Comparison of ENCODE assay signal across 27 cellular contexts in genomic region chr4:121666091-121666679, GRCh38. TPM values are rescaled to one million over a fixed set of nuclear protein-coding genes. Genes with fewer than 3 reads are reported as not detected.
DNase-seq lines count a peak whose midpoint lies in the region; ATAC-seq and TF ChIP-seq lines count a peak whose summit lies in the region.
"Had no signal": no experiment of that assay in that cellular context is flagged by ENCODE, and none has a peak within 500 bp of the region (broad histone marks: within the 10 kb centered on the region; RNA-seq: fewer than 3 reads in every experiment).

No MANE protein-coding gene starts in this region.

- no peak overlapping the region for H2AK9ac ChIP-seq in IMR-90 (replicated peaks; ENCODE audit: low read depth, low read length, poor library complexity)

- CTCF ChIA-PET in IMR-90 (lab: Yijun Ruan, JAX): no interaction called here

- DNase-seq in IMR-90 (no peak), endothelial cell (ENCODE audit: low spot score) (no peak), left lung (peak in 1 of 2 donors; percentile 62), NCI-H2171 (lab: John Stamatoyannopoulos, UW) (no peak), DMS79 (lab: John Stamatoyannopoulos, UW) (no peak)
- no peak for DNase-seq in stimulated activated effector memory CD8-positive, alpha-beta T cell treated with anti-CD3 and anti-CD28 coated beads, Interleukin-12 subunit alpha, Interleukin-12 subunit beta, amount 100 ng/mL, for 72 hours (ENCODE audit: low spot score in 2 of 2)
- DNase-seq: activated CD4-positive, alpha-beta T cell treated with anti-CD3 and anti-CD28 coated beads for 1 hour; activated CD8-positive, alpha-beta T cell treated with anti-CD3 and anti-CD28 coated beads, Interleukin-2, amount 10 ng/mL, durations not matched to agents 7 days and 5 days; activated gamma-delta T cell; cerebellar nuclear complex; dorsolateral prefrontal cortex; heart left ventricle; kidney; NCI-H1105 treated with DMSO at 0.1 percent for 48 hours; NCI-H2029; NCI-H345; NCI-H748 treated with DMSO at 0.1 percent for 48 hours; pancreas; stimulated activated CD4-positive, alpha-beta T cell treated with anti-CD3 and anti-CD28 coated beads, Interleukin-15, amount 100 ng/mL, for 24 hours; stimulated activated naive CD4-positive, alpha-beta T cell; T-helper 17 cell had no signal

- no peak overlapping the region for H3K27ac Mint-ChIP-seq in endothelial cell (ENCODE audit: unreplicated experiment)
- peak overlapping the region; percentile 67 for H3K27ac Mint-ChIP-seq in stimulated activated effector memory CD8-positive, alpha-beta T cell treated with anti-CD3 and anti-CD28 coated beads, Interleukin-12 subunit alpha, Interleukin-12 subunit beta, amount 100 ng/mL, for 72 hours
- H3K27ac Mint-ChIP-seq: activated CD8-positive, alpha-beta T cell treated with anti-CD3 and anti-CD28 coated beads, Interleukin-2, amount 10 ng/mL, durations not matched to agents 7 days and 5 days; memory B cell; T-helper 17 cell had no signal

- peaks cover 20% of the 10 kb centered on the region for H3K36me3 Mint-ChIP-seq in endothelial cell (ENCODE audit: low read depth, unreplicated experiment)
- peaks cover 52% of the 10 kb centered on the region for H3K36me3 Mint-ChIP-seq in stimulated activated effector memory CD8-positive, alpha-beta T cell treated with anti-CD3 and anti-CD28 coated beads, Interleukin-12 subunit alpha, Interleukin-12 subunit beta, amount 100 ng/mL, for 72 hours

- H3K14ac ChIP-seq in IMR-90 (replicated peaks; ENCODE audit: low read depth, low read length): no peak overlapping the region

- no peaks in the 10 kb centered on the region for H3K27me3 ChIP-seq in IMR-90 (ENCODE audit: control insufficient read depth, insufficient read depth, low read length)
- no peaks in the 10 kb centered on the region for H3K27me3 ChIP-seq in left lung
- H3K27me3 ChIP-seq: dorsolateral prefrontal cortex, heart left ventricle, pancreas had no signal

- dilution Hi-C loops in IMR-90 (cut with HindIII; ENCODE audit: low sequenced_read_pairs, unreplicated experiment): loop anchor here (10.0 kb wide), 1 partner anchor 149 kb away; no protein-coding TSS in a partner anchor

- H2BK5ac ChIP-seq in IMR-90 (ENCODE audit: low read depth, low read length, poor library complexity, severe bottlenecking): no peak overlapping the region

- no peak overlapping the region for H3K4me2 ChIP-seq in IMR-90 (ENCODE audit: low read depth, low read length)

- H2BK20ac ChIP-seq in IMR-90 (ENCODE audit: low read depth, low read length): no peak overlapping the region

- no peak overlapping the region for H3K27ac ChIP-seq in IMR-90 (ENCODE audit: insufficient read depth, low read length)
- no peak overlapping the region for H3K27ac ChIP-seq in left lung
- H3K27ac ChIP-seq: dorsolateral prefrontal cortex, heart left ventricle, pancreas, RWPE1 had no signal

- no peak for TF ChIP-seq RAD21 in IMR-90 (IDR thresholded peaks at IDR 0.05; ENCODE audit: low read length)

- peaks cover 0 to 18% of the 10 kb centered on the region in 2 experiments; a peak in 2 of 4 replicates for H3K79me1 ChIP-seq in IMR-90 (ENCODE audit: low read depth in 1 of 2, low read length in 2 of 2)

- no peak overlapping the region for H4K5ac ChIP-seq in IMR-90 (ENCODE audit: low read depth, low read length)

- H2AFZ ChIP-seq in IMR-90 (replicated peaks; ENCODE audit: low read length, poor library complexity): no peak overlapping the region

- H3K4me3 ChIP-seq in IMR-90 (ENCODE audit: insufficient read depth, low read depth, low read length): no peak overlapping the region
- H3K4me3 ChIP-seq in left lung: no peak overlapping the region
- H3K4me3 ChIP-seq: dorsolateral prefrontal cortex, GM12878, heart left ventricle, pancreas had no signal

- intact Hi-C loops in IMR-90 (cut with micrococcal nuclease): no loop called here
- intact Hi-C loops in left lung (cut with DNase I): no loop called here

- H3K9me1 ChIP-seq in IMR-90 (ENCODE audit: insufficient read depth, low read length): peaks cover 3% of the 10 kb centered on the region; the same call in 1 of the 2 replicates

- no peak for ATAC-seq in IMR-90 (ENCODE audit: low read depth)
- ATAC-seq in left lung: peak; percentile 69
- ATAC-seq in stimulated activated effector memory CD8-positive, alpha-beta T cell treated with anti-CD3 and anti-CD28 coated beads, Interleukin-12 subunit alpha, Interleukin-12 subunit beta, amount 100 ng/mL, for 72 hours: no peak
- ATAC-seq in HG03097 (IDR thresholded peaks at IDR 0.05; ENCODE audit: low FRiP score, unreplicated experiment): no peak
- no peak for ATAC-seq in GM21737 (IDR thresholded peaks at IDR 0.05; ENCODE audit: unreplicated experiment)
- ATAC-seq: activated CD8-positive, alpha-beta T cell treated with anti-CD3 and anti-CD28 coated beads, Interleukin-2, amount 10 ng/mL, durations not matched to agents 7 days and 5 days; GM12878; pancreas; SK-N-SH treated with all-trans-retinoic acid at 6 μM for 48 hours; T-helper 17 cell had no signal

- BruUV-seq in IMR-90 (replicated peaks; lab: Mats Ljungman, UMichigan): no TSS peak

- no peaks in the 10 kb centered on the region for H3K9me3 Mint-ChIP-seq in endothelial cell (ENCODE audit: unreplicated experiment)
- H3K9me3 Mint-ChIP-seq in stimulated activated effector memory CD8-positive, alpha-beta T cell treated with anti-CD3 and anti-CD28 coated beads, Interleukin-12 subunit alpha, Interleukin-12 subunit beta, amount 100 ng/mL, for 72 hours: no peaks in the 10 kb centered on the region
- H3K9me3 Mint-ChIP-seq: memory B cell had no signal

- H3K27me3 Mint-ChIP-seq in endothelial cell (ENCODE audit: unreplicated experiment): no peaks in the 10 kb centered on the region
- H3K27me3 Mint-ChIP-seq: memory B cell, T-helper 17 cell had no signal

- no peak overlapping the region for H3K18ac ChIP-seq in IMR-90 (ENCODE audit: low read depth, low read length)

- no peak overlapping the region for H2BK120ac ChIP-seq in IMR-90 (ENCODE audit: low read depth, low read length)

- H2BK15ac ChIP-seq in IMR-90 (ENCODE audit: low read depth, low read length): no peak overlapping the region

- no peak for TF ChIP-seq POLR2A in IMR-90 (IDR thresholded peaks at IDR 0.05; ENCODE audit: low read depth, low read length)

- no peak overlapping the region for H3K9ac ChIP-seq in IMR-90 (ENCODE audit: low read depth, low read length)

- peaks cover 9% of the 10 kb centered on the region for H3K4me1 Mint-ChIP-seq in endothelial cell (ENCODE audit: unreplicated experiment)
- H3K4me1 Mint-ChIP-seq in stimulated activated effector memory CD8-positive, alpha-beta T cell treated with anti-CD3 and anti-CD28 coated beads, Interleukin-12 subunit alpha, Interleukin-12 subunit beta, amount 100 ng/mL, for 72 hours: no peaks in the 10 kb centered on the region
- H3K4me1 Mint-ChIP-seq: memory B cell, T-helper 17 cell had no signal

- peaks cover 9% of the 10 kb centered on the region for H3K4me1 ChIP-seq in IMR-90 (ENCODE audit: control insufficient read depth, insufficient read depth, low read length)
- H3K4me1 ChIP-seq in left lung: peaks cover 0 to 6% of the 10 kb centered on the region in 2 donors
- H3K4me1 ChIP-seq: pancreas had no signal

- H3K56ac ChIP-seq in IMR-90 (ENCODE audit: extremely low read depth, insufficient read depth, low read length): no peak overlapping the region

- POLR2A ChIA-PET in IMR-90 (lab: Charles Lee; ENCODE audit: unreplicated experiment): no interaction called here

- no peak overlapping the region for H2AK5ac ChIP-seq in IMR-90 (ENCODE audit: low read depth, low read length)

- TF ChIP-seq CTCF in IMR-90 (conservative IDR thresholded peaks at IDR 0.05; ENCODE audit: low read depth, low read length) (no peak), endothelial cell (IDR thresholded peaks at IDR 0.05; ENCODE audit: unreplicated experiment) (no peak), left lung (IDR thresholded peaks at IDR 0.05) (no peak)

- H3K23ac ChIP-seq in IMR-90 (ENCODE audit: low read depth, low read length): no peak overlapping the region

- H3K9me3 ChIP-seq in IMR-90 (ENCODE audit: control insufficient read depth, insufficient read depth, low read length) (no peaks in the 10 kb centered on the region), left lung (no peaks in the 10 kb centered on the region)
- H3K9me3 ChIP-seq: heart left ventricle, pancreas had no signal

- 0 out of 4 replicates have a peak overlapping the region, but pooled peaks of 1 of the 2 experiments have one; percentile 7 for H4K8ac ChIP-seq in IMR-90 (ENCODE audit: low read depth in 2 of 2, low read length in 2 of 2)

- H4K20me1 ChIP-seq in IMR-90 (ENCODE audit: insufficient read depth, low read length): peaks cover 28% of the 10 kb centered on the region

- peak overlapping the region; percentile 44 for H3K4me3 Mint-ChIP-seq in endothelial cell (ENCODE audit: unreplicated experiment)
- no peak overlapping the region for H3K4me3 Mint-ChIP-seq in stimulated activated effector memory CD8-positive, alpha-beta T cell treated with anti-CD3 and anti-CD28 coated beads, Interleukin-12 subunit alpha, Interleukin-12 subunit beta, amount 100 ng/mL, for 72 hours
- H3K4me3 Mint-ChIP-seq: activated CD8-positive, alpha-beta T cell treated with anti-CD3 and anti-CD28 coated beads, Interleukin-2, amount 10 ng/mL, durations not matched to agents 7 days and 5 days; memory B cell; T-helper 17 cell had no signal

- H4K91ac ChIP-seq in IMR-90 (ENCODE audit: insufficient read depth, low read depth, low read length): no peak overlapping the region

- in situ Hi-C loops in IMR-90 (cut with MboI; ENCODE audit: low sequenced_read_pairs): no loop called here

- H3K4ac ChIP-seq in IMR-90 (ENCODE audit: low read depth, low read length): no peak overlapping the region

- H3K36me3 ChIP-seq in IMR-90 (ENCODE audit: control insufficient read depth, insufficient read depth, low read length) (peaks cover 31% of the 10 kb centered on the region), left lung (peaks cover 0 to 75% of the 10 kb centered on the region in 2 donors)

TF ChIP-seq in IMR-90, 13 proteins besides CTCF, POLR2A, EP300 and RAD21:
- TF ChIP-seq CEBPB (IDR thresholded peaks at IDR 0.05; ENCODE audit: low read depth, low read length) (peak; percentile 29; the same call in 1 of the 2 replicates), BHLHE40 (IDR thresholded peaks at IDR 0.05; ENCODE audit: low read depth, low read length) (no peak), CHD1 (IDR thresholded peaks at IDR 0.05; ENCODE audit: low read depth, low read length) (no peak)

RNA-seq across cellular contexts. Expression of gene ANXA5, which starts 30.6 kb away (rescaled TPM):
- total RNA-seq in IMR-90 (2012; rRNA removed) (780 and 1,163 TPM in 2 replicates), endothelial cell (ENCODE audit: unreplicated experiment) (296 TPM), left lung (100 to 1,000 TPM; 568 to 685 TPM)
- polyA plus RNA-seq in IMR-90 (2012; rRNA removed): 1,191 and 1,448 TPM in 2 replicates
- polyA plus RNA-seq in IMR-90 (2012; cell fraction: cytosol; rRNA removed): 601 and 625 TPM in 2 replicates
- 243 and 845 TPM in 2 replicates for polyA plus RNA-seq in IMR-90 (2012; cell fraction: nucleus; rRNA removed; ENCODE audit: low replicate concordance)
